Comparison of ENCODE assay signal across 1 cellular context in genomic region chr1:161225178-161225533, GRCh38.
TF ChIP-seq lines count a peak whose summit lies in the region.

No MANE protein-coding gene starts in this region.

TF ChIP-seq in neural cell, 6 proteins besides CTCF, POLR2A, EP300 and RAD21 (continued from another document):
- no peak for TF ChIP-seq EZH2 (IDR thresholded peaks at IDR 0.05; ENCODE audit: borderline replicate concordance, insufficient read depth, low read length, poor library complexity, severe bottlenecking)
